10 cellular contexts compared by ENCODE assay signal in the genomic region with DNA sequence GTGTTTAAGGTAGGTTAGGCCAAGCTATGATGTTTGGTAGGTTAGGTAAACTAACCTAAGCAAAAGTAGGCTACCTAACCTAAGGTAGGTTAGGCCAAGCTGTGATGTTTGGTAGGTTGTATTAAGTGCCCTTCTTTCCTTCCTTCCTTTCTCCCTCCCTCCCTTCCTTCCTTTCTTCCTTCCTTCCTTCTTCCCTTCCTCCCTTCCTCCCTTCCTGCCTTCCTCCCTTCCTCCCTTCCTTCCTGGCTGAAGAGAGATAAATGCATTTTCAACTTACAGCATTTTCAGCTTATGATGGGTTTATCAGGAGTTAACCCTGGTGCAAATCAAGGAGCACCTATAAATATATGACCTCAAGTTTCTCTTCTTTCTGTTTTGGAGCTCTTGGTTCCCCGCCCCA. TPM values are rescaled to one million over a fixed set of nuclear protein-coding genes. Genes with fewer than 3 reads are reported as not detected.
A peak's percentile ranks its signal among the peaks of the same experiment; 100 is the strongest.
DNase-seq lines count a peak whose midpoint lies in the region; FAIRE-seq and TF ChIP-seq lines count a peak whose summit lies in the region.
"Had no signal": no experiment of that assay in that cellular context is flagged by ENCODE, and none has a peak within 500 bp of the region (broad histone marks: within the 10 kb centered on the region; RNA-seq: fewer than 3 reads in every experiment).

No MANE protein-coding gene starts in this region.

- TF ChIP-seq POLR2A in uterus (IDR thresholded peaks at IDR 0.05) = no peak

- H3K36me3 ChIP-seq in astrocyte (ENCODE audit: insufficient read depth, low read length) = peaks cover 62% of the 10 kb centered on the region
- peaks cover 64% of the 10 kb centered on the region for H3K36me3 ChIP-seq in osteoblast (ENCODE audit: insufficient read depth, low read length)
- H3K36me3 ChIP-seq in uterus = no peaks in the 10 kb centered on the region

- H3K4me2 ChIP-seq in astrocyte (ENCODE audit: low read length) = no peak overlapping the region
- H3K4me2 ChIP-seq in osteoblast (ENCODE audit: insufficient read depth, low read length) = no peak overlapping the region
- H3K4me2 ChIP-seq: BLaER1 treated with 17β-estradiol and CSF1 and Interleukin-3, amounts not matched to agents 10 nM and 100 nM; PC-9 had no signal

- H3K27ac ChIP-seq in astrocyte (ENCODE audit: low read depth, low read length) = peak overlapping the region; percentile 16
- peak overlapping the region; percentile 18 for H3K27ac ChIP-seq in osteoblast (ENCODE audit: low read depth, low read length)
- H3K27ac ChIP-seq in uterus = peak overlapping the region; percentile 53 to 65
- H3K27ac ChIP-seq: BLaER1 treated with 17β-estradiol and CSF1 and Interleukin-3, amounts not matched to agents 10 nM and 100 nM; PC-9 had no signal

- peak overlapping the region; percentile 86 for H3K27ac Mint-ChIP-seq in HFFc6
- H3K27ac Mint-ChIP-seq in astrocyte (ENCODE audit: unreplicated experiment) = peak overlapping the region; percentile 35
- H3K27ac Mint-ChIP-seq in T-helper 2 cell treated with Interferon-gamma antibody and Interleukin-4, amounts not matched to agents 5 μg/mL and 100 μg/mL, for 36 hours = no peak overlapping the region

- no peak overlapping the region for H2AFZ ChIP-seq in astrocyte (ENCODE audit: low read depth, low read length)
- H2AFZ ChIP-seq in osteoblast (ENCODE audit: low read length) = no peak overlapping the region
- H2AFZ ChIP-seq: PC-9 had no signal

- peaks cover 6% of the 10 kb centered on the region for H3K9me3 ChIP-seq in astrocyte (ENCODE audit: insufficient read depth, low read depth, low read length)
- H3K9me3 ChIP-seq in osteoblast (ENCODE audit: low read depth, low read length) = peaks cover 3% of the 10 kb centered on the region
- peaks cover 0 to 5% of the 10 kb centered on the region in 2 donors for H3K9me3 ChIP-seq in uterus

- FAIRE-seq in astrocyte (lab: Jason Lieb, UNC) = no peak
- FAIRE-seq in HTR-8/SVneo (lab: Jason Lieb, UNC) = no peak

- H3K4me1 Mint-ChIP-seq in HFFc6 (ENCODE audit: low read depth) = peaks cover 35% of the 10 kb centered on the region
- peaks cover 21% of the 10 kb centered on the region for H3K4me1 Mint-ChIP-seq in astrocyte (ENCODE audit: low read depth, unreplicated experiment)
- H3K4me1 Mint-ChIP-seq in T-helper 2 cell treated with Interferon-gamma antibody and Interleukin-4, amounts not matched to agents 5 μg/mL and 100 μg/mL, for 36 hours (ENCODE audit: low read depth) = peaks cover 8% of the 10 kb centered on the region

- peaks cover 17% of the 10 kb centered on the region for H3K9me3 Mint-ChIP-seq in HFFc6
- no peaks in the 10 kb centered on the region for H3K9me3 Mint-ChIP-seq in astrocyte (ENCODE audit: unreplicated experiment)
- H3K9me3 Mint-ChIP-seq in T-helper 2 cell treated with Interferon-gamma antibody and Interleukin-4, amounts not matched to agents 5 μg/mL and 100 μg/mL, for 36 hours = peaks cover 23% of the 10 kb centered on the region

- intact Hi-C loops in uterus (cut with DNase I; ENCODE audit: low total_unique reads) = no loop called here

- H3K79me2 ChIP-seq in astrocyte (ENCODE audit: insufficient read depth, low read length) (peaks cover 24% of the 10 kb centered on the region), osteoblast (ENCODE audit: insufficient read depth, low read length) (peaks cover 30% of the 10 kb centered on the region)

- H3K36me3 Mint-ChIP-seq in HFFc6 (ENCODE audit: low read depth) = peaks cover 67% of the 10 kb centered on the region
- H3K36me3 Mint-ChIP-seq in astrocyte (ENCODE audit: low read depth, unreplicated experiment) = peaks cover 26% of the 10 kb centered on the region
- H3K36me3 Mint-ChIP-seq in T-helper 2 cell treated with Interferon-gamma antibody and Interleukin-4, amounts not matched to agents 5 μg/mL and 100 μg/mL, for 36 hours (ENCODE audit: low read depth) = peaks cover 75% of the 10 kb centered on the region

- no peak overlapping the region for H3K4me3 ChIP-seq in astrocyte (ENCODE audit: insufficient read depth, low read depth, low read length)
- no peak overlapping the region for H3K4me3 ChIP-seq in osteoblast (ENCODE audit: insufficient read depth, low read length)
- H3K4me3 ChIP-seq in uterus = no peak overlapping the region
- H3K4me3 ChIP-seq: BLaER1 treated with 17β-estradiol and CSF1 and Interleukin-3, amounts not matched to agents 10 nM and 100 nM; PC-9 had no signal

- H3K9ac ChIP-seq in astrocyte (ENCODE audit: low read length) = no peak overlapping the region
- H3K9ac ChIP-seq: BLaER1 treated with 17β-estradiol and CSF1 and Interleukin-3, amounts not matched to agents 10 nM and 100 nM had no signal

- peaks cover 71% of the 10 kb centered on the region for H4K20me1 ChIP-seq in astrocyte (ENCODE audit: insufficient read depth, low read length)
- peaks cover 15% of the 10 kb centered on the region for H4K20me1 ChIP-seq in osteoblast (ENCODE audit: insufficient read depth, low read length)

- H3K4me3 Mint-ChIP-seq in HFFc6 = no peak overlapping the region
- no peak overlapping the region for H3K4me3 Mint-ChIP-seq in astrocyte (ENCODE audit: unreplicated experiment)
- H3K4me3 Mint-ChIP-seq in T-helper 2 cell treated with Interferon-gamma antibody and Interleukin-4, amounts not matched to agents 5 μg/mL and 100 μg/mL, for 36 hours = no peak overlapping the region
- H3K4me3 Mint-ChIP-seq: CD8-positive, alpha-beta memory T cell had no signal

- H3K4me1 ChIP-seq in astrocyte (ENCODE audit: insufficient read depth, low read length) (peaks cover 9% of the 10 kb centered on the region), osteoblast (ENCODE audit: insufficient read depth, low read length) (peaks cover 18% of the 10 kb centered on the region), uterus (peaks cover 0 to 4% of the 10 kb centered on the region in 2 donors)

- DNase-seq in HFFc6 = no peak
- no peak for DNase-seq in astrocyte (ENCODE audit: low read depth)
- DNase-seq in osteoblast (ENCODE audit: insufficient read length, low spot score, missing footprints) = no peak
- DNase-seq in uterus = no peak
- DNase-seq in T-helper 2 cell treated with Interferon-gamma antibody and Interleukin-4, amounts not matched to agents 5 μg/mL and 100 μg/mL, for 36 hours (ENCODE audit: low spot score) = no peak
- no peak for DNase-seq in stimulated activated naive CD4-positive, alpha-beta T cell treated with Interleukin-2 at 50 U/mL for 16 hours (lab: John Stamatoyannopoulos, UW)
- no peak for DNase-seq in HTR-8/SVneo (ENCODE audit: insufficient read length, low spot score)

- no peak for TF ChIP-seq CTCF in HFFc6 (IDR thresholded peaks at IDR 0.05)
- TF ChIP-seq CTCF in astrocyte (IDR thresholded peaks at IDR 0.05; ENCODE audit: insufficient read depth, low read depth, low read length) = no peak
- TF ChIP-seq CTCF in osteoblast (IDR thresholded peaks at IDR 0.05; ENCODE audit: extremely low read depth, low read depth, low read length) = no peak
- TF ChIP-seq CTCF in uterus (IDR thresholded peaks at IDR 0.05) = no peak

- H3K27me3 Mint-ChIP-seq in HFFc6 (ENCODE audit: insufficient read depth) (no peaks in the 10 kb centered on the region), astrocyte (ENCODE audit: low read depth, unreplicated experiment) (no peaks in the 10 kb centered on the region)
- H3K27me3 Mint-ChIP-seq in T-helper 2 cell treated with Interferon-gamma antibody and Interleukin-4, amounts not matched to agents 5 μg/mL and 100 μg/mL, for 36 hours (ENCODE audit: low read depth) = no peaks in the 10 kb centered on the region
- H3K27me3 Mint-ChIP-seq: CD8-positive, alpha-beta memory T cell had no signal

- H3K27me3 ChIP-seq in astrocyte (ENCODE audit: insufficient read depth, low read length) (no peaks in the 10 kb centered on the region), osteoblast (ENCODE audit: insufficient read depth, low read length) (no peaks in the 10 kb centered on the region), uterus (no peaks in the 10 kb centered on the region)
- H3K27me3 ChIP-seq: BLaER1 treated with 17β-estradiol and CSF1 and Interleukin-3, amounts not matched to agents 10 nM and 100 nM had no signal

RNA-seq across cellular contexts. Expression of gene SND1, which starts 56.2 kb away (rescaled TPM):
- 100 to 1,000 TPM; 217 to 259 (median 247) TPM for total RNA-seq in HFFc6 (2021; fragmentation: NEBNext Ultra II Directional; extraction: Animal tissue kit (Norgen Biotek cat#: 25700))
- total RNA-seq in astrocyte (267 and 278 TPM in 2 replicates), osteoblast (245 and 257 TPM in 2 replicates), uterus (100 to 1,000 TPM in 2 of 4 donors, 10 to 100 TPM in 2; 54.8 to 192 (median 117) TPM)
